ENCODE assay signal across 18 cellular contexts in the genomic region with DNA sequence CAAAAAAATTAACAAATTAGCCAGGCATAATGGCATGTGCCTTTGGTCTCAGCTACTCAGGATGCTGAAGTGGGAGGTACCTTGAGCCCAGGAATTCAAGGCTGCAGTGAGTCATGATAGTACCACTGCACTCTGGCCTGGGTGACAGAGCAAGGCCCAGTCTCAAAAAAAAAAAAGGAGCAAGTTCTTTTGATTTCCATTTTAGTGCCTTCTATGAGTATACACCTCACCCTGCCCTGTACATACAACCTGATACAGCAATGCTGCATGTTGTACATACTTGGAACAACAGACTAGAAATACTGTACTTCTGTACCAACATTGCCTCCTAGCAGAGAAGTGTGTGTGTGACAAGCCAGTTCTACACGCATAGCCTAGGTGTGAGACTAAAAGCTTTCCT.
A peak's percentile ranks its signal among the peaks of the same experiment; 100 is the strongest.
DNase-seq lines count a peak whose midpoint lies in the region; ATAC-seq and TF ChIP-seq lines count a peak whose summit lies in the region.
"Had no signal": no experiment of that assay in that cellular context is flagged by ENCODE, and none has a peak within 500 bp of the region (broad histone marks: within the 10 kb centered on the region; RNA-seq: fewer than 3 reads in every experiment).

No MANE protein-coding gene starts in this region.

- TF ChIP-seq CTCF in HEK293 (tag by site-specific recombination; IDR thresholded peaks at IDR 0.05), result no peak

- H3K4me3 Mint-ChIP-seq in CD4-positive, CD25-positive, alpha-beta regulatory T cell, result no peak overlapping the region
- no peak overlapping the region for H3K4me3 Mint-ChIP-seq in T-helper 1 cell treated with Interleukin-12 subunit alpha and Interleukin-12 subunit beta and Interleukin-4 antibody, amounts not matched to agents 30 μg/mL and 1 μg/mL, for 36 hours
- no peak overlapping the region for H3K4me3 Mint-ChIP-seq in activated T-helper 1 cell treated with anti-CD3 and anti-CD28 coated beads, Interleukin-12 subunit alpha, Interleukin-12 subunit beta, Interleukin-2, Interleukin-4 antibody, amounts not matched to agents 30 ng/mL and 10 ng/mL and 1 ng/mL, durations not matched to agents 14 hours and 24 hours and 36 hours
- H3K4me3 Mint-ChIP-seq: immature natural killer cell had no signal

- intact Hi-C loops in activated T-helper 1 cell treated with anti-CD3 and anti-CD28 coated beads, Interleukin-12 subunit alpha, Interleukin-12 subunit beta, Interleukin-2, Interleukin-4 antibody, amounts not matched to agents 30 ng/mL and 10 ng/mL and 1 ng/mL, durations not matched to agents 14 hours and 24 hours and 36 hours (cut with micrococcal nuclease), result no loop called here

- CTCF ChIA-PET in HEK293 (lab: Yijun Ruan, JAX), result interaction anchor here (0.8 to 1.6 kb wide), 4 partner anchors 12 to 113 kb away, joined by 3 to 4 read pairs (median 4); no protein-coding TSS in a partner anchor

- H3K27ac ChIP-seq in CD4-positive, CD25-positive, alpha-beta regulatory T cell (ENCODE audit: insufficient read depth, low read length, poor library complexity, severe bottlenecking), result no peak overlapping the region
- H3K27ac ChIP-seq in HEK293 (ENCODE audit: extremely low read depth, low read depth, low read length), result no peak overlapping the region
- H3K27ac ChIP-seq: body of pancreas, gastrocnemius medialis had no signal

- peaks cover 0 to 1% (median 0%) of the 10 kb centered on the region in 7 donors for H3K9me3 Mint-ChIP-seq in CD4-positive, CD25-positive, alpha-beta regulatory T cell
- no peaks in the 10 kb centered on the region for H3K9me3 Mint-ChIP-seq in T-helper 1 cell treated with Interleukin-12 subunit alpha and Interleukin-12 subunit beta and Interleukin-4 antibody, amounts not matched to agents 30 μg/mL and 1 μg/mL, for 36 hours
- H3K9me3 Mint-ChIP-seq in activated T-helper 1 cell treated with anti-CD3 and anti-CD28 coated beads, Interleukin-12 subunit alpha, Interleukin-12 subunit beta, Interleukin-2, Interleukin-4 antibody, amounts not matched to agents 30 ng/mL and 10 ng/mL and 1 ng/mL, durations not matched to agents 14 hours and 24 hours and 36 hours, result peaks cover 7% of the 10 kb centered on the region
- H3K9me3 Mint-ChIP-seq: immature natural killer cell had no signal

- POLR2A ChIA-PET in HEK293 (lab: Yijun Ruan, JAX), result no interaction called here

- H3K27me3 ChIP-seq in CD4-positive, CD25-positive, alpha-beta regulatory T cell (ENCODE audit: control insufficient read depth, insufficient read depth, low read length), result no peaks in the 10 kb centered on the region
- H3K27me3 ChIP-seq: body of pancreas, gastrocnemius medialis, uterus had no signal

- H3K9me3 ChIP-seq in CD4-positive, CD25-positive, alpha-beta regulatory T cell (ENCODE audit: control insufficient read depth in 2 of 2, low read length in 2 of 2), result no peaks in the 10 kb centered on the region
- H3K9me3 ChIP-seq in HEK293 (ENCODE audit: control insufficient read depth, insufficient read depth, low read depth, low read length), result no peaks in the 10 kb centered on the region
- H3K9me3 ChIP-seq: body of pancreas, gastrocnemius medialis, uterus had no signal

- H3K4me3 ChIP-seq in CD4-positive, CD25-positive, alpha-beta regulatory T cell (ENCODE audit: low read depth, low read length), result no peak overlapping the region
- H3K4me3 ChIP-seq in HEK293 (ENCODE audit: low read depth, low read length), result no peak overlapping the region
- H3K4me3 ChIP-seq: body of pancreas, gastrocnemius medialis, uterus had no signal

- H3K4me1 ChIP-seq in CD4-positive, CD25-positive, alpha-beta regulatory T cell (ENCODE audit: control insufficient read depth, insufficient read depth, low read length, poor library complexity, severe bottlenecking), result no peaks in the 10 kb centered on the region
- H3K4me1 ChIP-seq in HEK293 (ENCODE audit: control insufficient read depth, insufficient read depth, low read length), result peaks cover 3% of the 10 kb centered on the region; the same call in 1 of the 2 replicates
- H3K4me1 ChIP-seq: body of pancreas, gastrocnemius medialis, uterus had no signal

- ATAC-seq in CD4-positive, CD25-positive, alpha-beta regulatory T cell (ENCODE audit: low read depth in 2 of 2), result peak; percentile 44 to 47
- ATAC-seq in GM19328 (IDR thresholded peaks at IDR 0.05; ENCODE audit: unreplicated experiment) (no peak), GM21367 (IDR thresholded peaks at IDR 0.05; ENCODE audit: unreplicated experiment) (no peak)
- ATAC-seq: body of pancreas, gastrocnemius medialis had no signal

- H3K36me3 ChIP-seq in CD4-positive, CD25-positive, alpha-beta regulatory T cell (ENCODE audit: control insufficient read depth, insufficient read depth, low read length), result no peaks in the 10 kb centered on the region
- H3K36me3 ChIP-seq in HEK293 (ENCODE audit: control insufficient read depth in 2 of 2, insufficient read depth in 1 of 2, low read length in 2 of 2), result no peaks in the 10 kb centered on the region
- H3K36me3 ChIP-seq: gastrocnemius medialis, uterus had no signal

- peaks cover 27% of the 10 kb centered on the region for H3K27me3 Mint-ChIP-seq in CD4-positive, CD25-positive, alpha-beta regulatory T cell
- H3K27me3 Mint-ChIP-seq in T-helper 1 cell treated with Interleukin-12 subunit alpha and Interleukin-12 subunit beta and Interleukin-4 antibody, amounts not matched to agents 30 μg/mL and 1 μg/mL, for 36 hours (ENCODE audit: low read depth), result no peaks in the 10 kb centered on the region
- no peaks in the 10 kb centered on the region for H3K27me3 Mint-ChIP-seq in activated T-helper 1 cell treated with anti-CD3 and anti-CD28 coated beads, Interleukin-12 subunit alpha, Interleukin-12 subunit beta, Interleukin-2, Interleukin-4 antibody, amounts not matched to agents 30 ng/mL and 10 ng/mL and 1 ng/mL, durations not matched to agents 14 hours and 24 hours and 36 hours (ENCODE audit: insufficient read depth)

- peaks cover 3% of the 10 kb centered on the region for H3K36me3 Mint-ChIP-seq in CD4-positive, CD25-positive, alpha-beta regulatory T cell
- no peaks in the 10 kb centered on the region for H3K36me3 Mint-ChIP-seq in T-helper 1 cell treated with Interleukin-12 subunit alpha and Interleukin-12 subunit beta and Interleukin-4 antibody, amounts not matched to agents 30 μg/mL and 1 μg/mL, for 36 hours (ENCODE audit: low read depth)
- no peaks in the 10 kb centered on the region for H3K36me3 Mint-ChIP-seq in activated T-helper 1 cell treated with anti-CD3 and anti-CD28 coated beads, Interleukin-12 subunit alpha, Interleukin-12 subunit beta, Interleukin-2, Interleukin-4 antibody, amounts not matched to agents 30 ng/mL and 10 ng/mL and 1 ng/mL, durations not matched to agents 14 hours and 24 hours and 36 hours (ENCODE audit: low read depth)
- H3K36me3 Mint-ChIP-seq: immature natural killer cell had no signal

- H3K4me1 Mint-ChIP-seq in CD4-positive, CD25-positive, alpha-beta regulatory T cell, result peaks cover 0 to 7% (median 3%) of the 10 kb centered on the region in 4 donors
- peaks cover 44% of the 10 kb centered on the region for H3K4me1 Mint-ChIP-seq in T-helper 1 cell treated with Interleukin-12 subunit alpha and Interleukin-12 subunit beta and Interleukin-4 antibody, amounts not matched to agents 30 μg/mL and 1 μg/mL, for 36 hours (ENCODE audit: low read depth)
- peaks cover 71% of the 10 kb centered on the region for H3K4me1 Mint-ChIP-seq in activated T-helper 1 cell treated with anti-CD3 and anti-CD28 coated beads, Interleukin-12 subunit alpha, Interleukin-12 subunit beta, Interleukin-2, Interleukin-4 antibody, amounts not matched to agents 30 ng/mL and 10 ng/mL and 1 ng/mL, durations not matched to agents 14 hours and 24 hours and 36 hours (ENCODE audit: low read depth)
- H3K4me1 Mint-ChIP-seq: immature natural killer cell had no signal

- peak in 1 of 3 donors; percentile 27 for DNase-seq in CD4-positive, CD25-positive, alpha-beta regulatory T cell
- DNase-seq in islet precursor cell, result peak; percentile 72
- no peak for DNase-seq in activated T-helper 1 cell treated with anti-CD3 and anti-CD28 coated beads, Interleukin-12 subunit alpha, Interleukin-12 subunit beta, Interleukin-2, Interleukin-4 antibody, amounts not matched to agents 30 ng/mL and 10 ng/mL and 1 ng/mL, durations not matched to agents 14 hours and 24 hours and 36 hours (ENCODE audit: low spot score)
- no peak for DNase-seq in stimulated activated CD4-positive, alpha-beta T cell treated with anti-CD3 and anti-CD28 coated beads, Interleukin-1b, Interleukin-23, amount 100 ng/mL, for 48 hours
- DNase-seq: activated CD4-positive, CD25-positive, alpha-beta regulatory T cell; body of pancreas; effector memory CD4-positive, alpha-beta T cell; gastrocnemius medialis; GF-D8; immature natural killer cell; NCI-H1092; retina; stimulated activated CD4-positive, alpha-beta T cell treated with anti-CD3 and anti-CD28 coated beads, Interleukin-2, amount 100 ng/mL, for 24 hours; uterus had no signal

- no peak overlapping the region for H3K27ac Mint-ChIP-seq in CD4-positive, CD25-positive, alpha-beta regulatory T cell
- H3K27ac Mint-ChIP-seq in T-helper 1 cell treated with Interleukin-12 subunit alpha and Interleukin-12 subunit beta and Interleukin-4 antibody, amounts not matched to agents 30 μg/mL and 1 μg/mL, for 36 hours, result peak overlapping the region; percentile 19
- H3K27ac Mint-ChIP-seq in activated T-helper 1 cell treated with anti-CD3 and anti-CD28 coated beads, Interleukin-12 subunit alpha, Interleukin-12 subunit beta, Interleukin-2, Interleukin-4 antibody, amounts not matched to agents 30 ng/mL and 10 ng/mL and 1 ng/mL, durations not matched to agents 14 hours and 24 hours and 36 hours, result no peak overlapping the region
- H3K27ac Mint-ChIP-seq: immature natural killer cell had no signal

TF ChIP-seq in HEK293, 187 proteins besides CTCF, POLR2A, EP300 and RAD21:
- TF ChIP-seq ZNF157 (tag by site-specific recombination; IDR thresholded peaks at IDR 0.05), result peak; percentile 32; the same call in 1 of the 2 replicates
- TF ChIP-seq YY2 (tag by site-specific recombination; IDR thresholded peaks at IDR 0.05), result no peak

Comparison
In these comparisons a context has a peak if more than half of its experiments do, and no peak if none do; other contexts are left out.
1. ATAC-seq: peak in CD4-positive, CD25-positive, alpha-beta regulatory T cell (2 of 2); none in GM19328 (single experiment) and GM21367 (single experiment).